In genomic region chr9:74729129-74729710, GRCh38 we compare ENCODE assay signal across 23 cellular contexts.
DNase-seq lines count a peak whose midpoint lies in the region; ATAC-seq and TF ChIP-seq lines count a peak whose summit lies in the region.
"Had no signal": no experiment of that assay in that cellular context is flagged by ENCODE, and none has a peak within 500 bp of the region (broad histone marks: within the 10 kb centered on the region; RNA-seq: fewer than 3 reads in every experiment).

No MANE protein-coding gene starts in this region.

- H3K9ac ChIP-seq in GM23248 (no peak overlapping the region), adipocyte (ENCODE audit: low read length) (no peak overlapping the region), fibroblast of lung (ENCODE audit: insufficient read depth, low read length) (no peak overlapping the region)

- no peak overlapping the region for H3K27ac ChIP-seq in GM23248
- H3K27ac ChIP-seq in fibroblast of lung (ENCODE audit: insufficient read depth, low read length): no peak overlapping the region
- H3K27ac ChIP-seq in osteoblast (ENCODE audit: low read depth, low read length): no peak overlapping the region
- H3K27ac ChIP-seq in CD4-positive, alpha-beta memory T cell (ENCODE audit: low read depth, low read length): no peak overlapping the region
- H3K27ac ChIP-seq: gastroesophageal sphincter, SJCRH30 had no signal

- no peak for TF ChIP-seq CTCF in fibroblast of lung (conservative IDR thresholded peaks at IDR 0.05 in 1 of 2, IDR thresholded peaks at IDR 0.05 in 1 of 2; ENCODE audit: low read depth in 1 of 2, low read length in 2 of 2)
- no peak for TF ChIP-seq CTCF in osteoblast (IDR thresholded peaks at IDR 0.05; ENCODE audit: extremely low read depth, low read depth, low read length)

- H3K4me3 Mint-ChIP-seq in CD4-positive, alpha-beta memory T cell: no peak overlapping the region
- H3K4me3 Mint-ChIP-seq: activated naive CD8-positive, alpha-beta T cell treated with anti-CD3 and anti-CD28 coated beads, Interleukin-2, amount 50 U/mL, for 24 hours; endodermal cell had no signal

- DNase-seq in GM23248: peak; percentile 7
- peak; percentile 48 for DNase-seq in adipocyte (ENCODE audit: low read depth)
- peak; percentile 7 to 26 for DNase-seq in fibroblast of lung (ENCODE audit: low read depth in 2 of 2)
- no peak for DNase-seq in osteoblast (ENCODE audit: insufficient read length, low spot score, missing footprints)
- no peak for DNase-seq in CD4-positive, alpha-beta memory T cell
- DNase-seq in hippocampal formation (lab: John Stamatoyannopoulos, UW): no peak
- no peak for DNase-seq in hepatic stellate cell (ENCODE audit: low spot score)
- DNase-seq: activated naive CD8-positive, alpha-beta T cell treated with anti-CD3 and anti-CD28 coated beads, Interleukin-2, amount 50 U/mL, for 24 hours; endodermal cell; HCEC 1CT; naive thymus-derived CD4-positive, alpha-beta T cell; NCI-H187 treated with DMSO at 0.1 percent for 48 hours; NCI-H526; SJCRH30; small intestine; stimulated activated CD8-positive, alpha-beta memory T cell treated with anti-CD3 and anti-CD28 coated beads, Interleukin-4, amount 100 ng/mL, for 48 hours; substantia nigra; T-helper 9 cell had no signal

- H3K4me1 ChIP-seq in GM23248 (ENCODE audit: insufficient read depth) (no peaks in the 10 kb centered on the region), adipocyte (ENCODE audit: control insufficient read depth, insufficient read depth, low read length) (peaks cover 11% of the 10 kb centered on the region), fibroblast of lung (ENCODE audit: control insufficient read depth, extremely low read depth, insufficient read depth, low read length) (no peaks in the 10 kb centered on the region), osteoblast (ENCODE audit: insufficient read depth, low read length) (no peaks in the 10 kb centered on the region)
- no peaks in the 10 kb centered on the region for H3K4me1 ChIP-seq in CD4-positive, alpha-beta memory T cell (ENCODE audit: insufficient read depth, low read length)
- H3K4me1 ChIP-seq: gastroesophageal sphincter, SJCRH30 had no signal

- H2AFZ ChIP-seq in GM23248 (peak overlapping the region; percentile 31), fibroblast of lung (ENCODE audit: low read length) (no peak overlapping the region), osteoblast (ENCODE audit: low read length) (peak overlapping the region; percentile 8)

- intact Hi-C loops in CD4-positive, alpha-beta memory T cell (cut with micrococcal nuclease): no loop called here

- in situ Hi-C loops in GM23248 (cut with MboI): no loop called here

- no peak for ATAC-seq in GM21576 (IDR thresholded peaks at IDR 0.05; ENCODE audit: unreplicated experiment)
- ATAC-seq: activated naive CD8-positive, alpha-beta T cell treated with anti-CD3 and anti-CD28 coated beads, Interleukin-2, amount 50 U/mL, for 24 hours; gastroesophageal sphincter; K562; naive thymus-derived CD4-positive, alpha-beta T cell had no signal

- peaks cover 0 to 3% (median 1%) of the 10 kb centered on the region in 4 donors for H3K4me1 Mint-ChIP-seq in CD4-positive, alpha-beta memory T cell
- H3K4me1 Mint-ChIP-seq: activated naive CD8-positive, alpha-beta T cell treated with anti-CD3 and anti-CD28 coated beads, Interleukin-2, amount 50 U/mL, for 24 hours had no signal

- peaks cover 3% of the 10 kb centered on the region; the same call in 1 of the 2 replicates for H3K27me3 ChIP-seq in GM23248 (replicated peaks; ENCODE audit: insufficient read depth)
- H3K27me3 ChIP-seq in adipocyte (replicated peaks; ENCODE audit: control insufficient read depth, insufficient read depth, low read length): peaks cover 23% of the 10 kb centered on the region
- no peaks in the 10 kb centered on the region for H3K27me3 ChIP-seq in fibroblast of lung (ENCODE audit: control insufficient read depth, insufficient read depth, low read length)
- no peaks in the 10 kb centered on the region for H3K27me3 ChIP-seq in osteoblast (ENCODE audit: insufficient read depth, low read length)
- H3K27me3 ChIP-seq in CD4-positive, alpha-beta memory T cell (ENCODE audit: insufficient read depth, low read length): no peaks in the 10 kb centered on the region
- H3K27me3 ChIP-seq: gastroesophageal sphincter, SJCRH30 had no signal

- CTCF ChIA-PET in CD4-positive, alpha-beta memory T cell (lab: Charles Lee; ENCODE audit: partially characterized antibody): interaction anchor here (2.1 kb wide), 1 partner anchor 14 kb away, joined by 6 read pairs; no protein-coding TSS in a partner anchor

- peaks cover 2 to 8% of the 10 kb centered on the region in 2 donors for H3K27me3 Mint-ChIP-seq in CD4-positive, alpha-beta memory T cell
- H3K27me3 Mint-ChIP-seq: progenitor cell of endocrine pancreas had no signal

- peak overlapping the region; percentile 52 for H3K4me3 ChIP-seq in GM23248
- peak overlapping the region; percentile 69 for H3K4me3 ChIP-seq in adipocyte (ENCODE audit: low read length)
- H3K4me3 ChIP-seq in fibroblast of lung (replicated peaks in 1 of 4; ENCODE audit: control extremely low read depth in 1 of 4, insufficient read depth in 1 of 4, low read depth in 3 of 4, low read length in 4 of 4): peak overlapping the region in 2 of 4 experiments; percentile 1 to 28
- peak overlapping the region; percentile 4 for H3K4me3 ChIP-seq in osteoblast (ENCODE audit: insufficient read depth, low read length)
- no peak overlapping the region for H3K4me3 ChIP-seq in CD4-positive, alpha-beta memory T cell (ENCODE audit: low read length in 2 of 2)
- H3K4me3 ChIP-seq: gastroesophageal sphincter, K562, lung, SJCRH30 had no signal

- H3K27ac Mint-ChIP-seq in CD4-positive, alpha-beta memory T cell: no peak overlapping the region
- H3K27ac Mint-ChIP-seq: activated naive CD8-positive, alpha-beta T cell treated with anti-CD3 and anti-CD28 coated beads, Interleukin-2, amount 50 U/mL, for 24 hours; endodermal cell; naive thymus-derived CD4-positive, alpha-beta T cell; progenitor cell of endocrine pancreas had no signal

- H3F3A ChIP-seq in GM23248 (ENCODE audit: insufficient read depth): no peaks in the 10 kb centered on the region

- H3K4me2 ChIP-seq in GM23248 (ENCODE audit: unreplicated experiment) (peak overlapping the region; percentile 62), fibroblast of lung (ENCODE audit: extremely low read depth, insufficient read depth, low read length) (no peak overlapping the region), osteoblast (ENCODE audit: insufficient read depth, low read length) (peak overlapping the region; percentile 56)

- H3K9me3 ChIP-seq in GM23248 (ENCODE audit: low read depth): no peaks in the 10 kb centered on the region
- no peaks in the 10 kb centered on the region for H3K9me3 ChIP-seq in adipocyte (ENCODE audit: control insufficient read depth, low read length)
- H3K9me3 ChIP-seq in fibroblast of lung (ENCODE audit: control insufficient read depth, insufficient read depth, low read depth, low read length): no peaks in the 10 kb centered on the region
- H3K9me3 ChIP-seq in osteoblast (ENCODE audit: low read depth, low read length): no peaks in the 10 kb centered on the region
- no peaks in the 10 kb centered on the region for H3K9me3 ChIP-seq in CD4-positive, alpha-beta memory T cell (ENCODE audit: control insufficient read depth in 1 of 2, low read length in 2 of 2)
- H3K9me3 ChIP-seq: gastroesophageal sphincter, SJCRH30 had no signal

- no peaks in the 10 kb centered on the region for H3K9me2 ChIP-seq in GM23248 (ENCODE audit: insufficient read depth)

- no peaks in the 10 kb centered on the region for H3K79me2 ChIP-seq in GM23248 (ENCODE audit: insufficient read depth)
- H3K79me2 ChIP-seq in fibroblast of lung (ENCODE audit: control insufficient read depth, insufficient read depth, low read length): no peaks in the 10 kb centered on the region
- H3K79me2 ChIP-seq in osteoblast (ENCODE audit: insufficient read depth, low read length): no peaks in the 10 kb centered on the region

- H3K9me3 Mint-ChIP-seq in CD4-positive, alpha-beta memory T cell: peaks cover 0 to 2% (median 0%) of the 10 kb centered on the region in 8 donors
- H3K9me3 Mint-ChIP-seq: activated naive CD8-positive, alpha-beta T cell treated with anti-CD3 and anti-CD28 coated beads, Interleukin-2, amount 50 U/mL, for 24 hours; endodermal cell; naive thymus-derived CD4-positive, alpha-beta T cell had no signal

- POLR2A ChIA-PET in CD4-positive, alpha-beta memory T cell (lab: Charles Lee; ENCODE audit: partially characterized antibody): no interaction called here

- H3K36me3 Mint-ChIP-seq in CD4-positive, alpha-beta memory T cell: no peaks in the 10 kb centered on the region
- H3K36me3 Mint-ChIP-seq: naive thymus-derived CD4-positive, alpha-beta T cell had no signal

- H3K36me3 ChIP-seq in GM23248 (ENCODE audit: low read depth): no peaks in the 10 kb centered on the region
- no peaks in the 10 kb centered on the region for H3K36me3 ChIP-seq in adipocyte (ENCODE audit: control insufficient read depth, insufficient read depth, low read length, severe bottlenecking)
- no peaks in the 10 kb centered on the region for H3K36me3 ChIP-seq in fibroblast of lung (ENCODE audit: control insufficient read depth, insufficient read depth, low read length)
- H3K36me3 ChIP-seq in osteoblast (ENCODE audit: insufficient read depth, low read length): no peaks in the 10 kb centered on the region
- no peaks in the 10 kb centered on the region for H3K36me3 ChIP-seq in CD4-positive, alpha-beta memory T cell (ENCODE audit: insufficient read depth, low read length)
- H3K36me3 ChIP-seq: gastroesophageal sphincter, SJCRH30 had no signal

- 2 to 3% methylated on average over 10 of the region's 10 CpGs for WGBS in GM23248 (ENCODE audit: low coverage in 1 of 2, low lambda C conversion rate in 2 of 2, missing lambda C conversion rate in 2 of 2), 2 experiments

- H4K20me1 ChIP-seq in GM23248 (ENCODE audit: insufficient read depth): no peaks in the 10 kb centered on the region
- H4K20me1 ChIP-seq in fibroblast of lung (ENCODE audit: control insufficient read depth, extremely low read depth, insufficient read depth, low read length): no peaks in the 10 kb centered on the region
- no peaks in the 10 kb centered on the region for H4K20me1 ChIP-seq in osteoblast (ENCODE audit: insufficient read depth, low read length)

Comparison
In these comparisons a context has a peak if more than half of its experiments do, and no peak if none do; other contexts are left out.
1. DNase-seq: peak in GM23248 (single experiment), adipocyte (single experiment) and fibroblast of lung (2 of 2); none in osteoblast (single experiment), CD4-positive, alpha-beta memory T cell (0 of 5), hippocampal formation (0 of 2) and hepatic stellate cell (single experiment).
2. H3K4me3 ChIP-seq: peak in GM23248 (single experiment), adipocyte (single experiment) and osteoblast (single experiment); none in CD4-positive, alpha-beta memory T cell (0 of 2).